In genomic region chr5:1174122-1174936, GRCh38 we compare ENCODE assay signal across 8 cellular contexts. TPM values are rescaled to one million over a fixed set of nuclear protein-coding genes. Genes with fewer than 3 reads are reported as not detected.
DNase-seq lines count a peak whose midpoint lies in the region; ATAC-seq and TF ChIP-seq lines count a peak whose summit lies in the region.

No MANE protein-coding gene starts in this region.

- H3K27ac ChIP-seq in GM23338 (ENCODE audit: low read depth), result no peak overlapping the region
- no peak overlapping the region for H3K27ac ChIP-seq in trophoblast cell (ENCODE audit: low read depth, low read length)

- no peaks in the 10 kb centered on the region for H3K9me2 ChIP-seq in GM23338 (ENCODE audit: insufficient read depth)

- H2AK5ac ChIP-seq in trophoblast cell (ENCODE audit: low read length), result no peak overlapping the region

- H2AFZ ChIP-seq in GM23338, result no peak overlapping the region
- H2AFZ ChIP-seq in trophoblast cell (ENCODE audit: insufficient read depth, low read length, poor library complexity), result no peak overlapping the region

- no peak overlapping the region for H2BK12ac ChIP-seq in trophoblast cell (ENCODE audit: low read length)

- H3K79me2 ChIP-seq in GM23338 (replicated peaks; ENCODE audit: insufficient read depth), result no peaks in the 10 kb centered on the region
- no peaks in the 10 kb centered on the region for H3K79me2 ChIP-seq in trophoblast cell (ENCODE audit: control insufficient read depth, insufficient read depth, low read length, poor library complexity)

- H3K4me1 Mint-ChIP-seq in GM23338, result no peaks in the 10 kb centered on the region
- no peaks in the 10 kb centered on the region for H3K4me1 Mint-ChIP-seq in activated T-helper 1 cell treated with anti-CD3 and anti-CD28 coated beads, Interleukin-12 subunit alpha, Interleukin-12 subunit beta, Interleukin-2, Interleukin-4 antibody, amounts not matched to agents 30 ng/mL and 10 ng/mL and 1 ng/mL, durations not matched to agents 14 hours and 24 hours and 36 hours (ENCODE audit: low read depth)

- H3K27ac Mint-ChIP-seq in GM23338, result no peak overlapping the region
- no peak overlapping the region for H3K27ac Mint-ChIP-seq in activated T-helper 1 cell treated with anti-CD3 and anti-CD28 coated beads, Interleukin-12 subunit alpha, Interleukin-12 subunit beta, Interleukin-2, Interleukin-4 antibody, amounts not matched to agents 30 ng/mL and 10 ng/mL and 1 ng/mL, durations not matched to agents 14 hours and 24 hours and 36 hours

- no peak overlapping the region for H4K12ac ChIP-seq in trophoblast cell (ENCODE audit: low read depth, low read length)

- H4K8ac ChIP-seq in trophoblast cell (ENCODE audit: low read depth, low read length), result no peak overlapping the region

- intact Hi-C loops in activated T-helper 1 cell treated with anti-CD3 and anti-CD28 coated beads, Interleukin-12 subunit alpha, Interleukin-12 subunit beta, Interleukin-2, Interleukin-4 antibody, amounts not matched to agents 30 ng/mL and 10 ng/mL and 1 ng/mL, durations not matched to agents 14 hours and 24 hours and 36 hours (cut with micrococcal nuclease), result loop anchor here (2.0 kb wide), 1 partner anchor 252 kb away; no protein-coding TSS in a partner anchor

- DNase-seq in ACHN, result peak; percentile 84
- peak; percentile 82 for DNase-seq in GM23338 (ENCODE audit: low spot score)
- DNase-seq in NT2/D1 (ENCODE audit: low read depth, low spot score), result peak; percentile 48
- DNase-seq in activated T-helper 1 cell treated with anti-CD3 and anti-CD28 coated beads, Interleukin-12 subunit alpha, Interleukin-12 subunit beta, Interleukin-2, Interleukin-4 antibody, amounts not matched to agents 30 ng/mL and 10 ng/mL and 1 ng/mL, durations not matched to agents 14 hours and 24 hours and 36 hours (ENCODE audit: low spot score), result peak; percentile 16
- peak; percentile 25 for DNase-seq in germinal center (ENCODE audit: low spot score)
- DNase-seq in trophoblast cell, result peak; percentile 10 to 50
- DNase-seq in globus pallidus (ENCODE audit: low spot score), result no peak

- H3K4me3 ChIP-seq in GM23338 (no peak overlapping the region), NT2/D1 (ENCODE audit: insufficient read length, low read depth) (no peak overlapping the region), trophoblast cell (ENCODE audit: low read depth, low read length) (no peak overlapping the region)

- peaks cover 10% of the 10 kb centered on the region for H3K27me3 Mint-ChIP-seq in GM23338 (ENCODE audit: insufficient read depth, low read depth, poor library complexity)
- peaks cover 4% of the 10 kb centered on the region for H3K27me3 Mint-ChIP-seq in activated T-helper 1 cell treated with anti-CD3 and anti-CD28 coated beads, Interleukin-12 subunit alpha, Interleukin-12 subunit beta, Interleukin-2, Interleukin-4 antibody, amounts not matched to agents 30 ng/mL and 10 ng/mL and 1 ng/mL, durations not matched to agents 14 hours and 24 hours and 36 hours (ENCODE audit: insufficient read depth)

- H3K79me1 ChIP-seq in trophoblast cell (ENCODE audit: low read length), result no peaks in the 10 kb centered on the region

- no peaks in the 10 kb centered on the region for H3K36me3 ChIP-seq in GM23338 (ENCODE audit: insufficient read depth)
- H3K36me3 ChIP-seq in NT2/D1 (ENCODE audit: insufficient read depth, insufficient read length, low read length), result no peaks in the 10 kb centered on the region
- H3K36me3 ChIP-seq in trophoblast cell (ENCODE audit: control insufficient read depth in 1 of 2, insufficient read depth in 2 of 2, low read length in 2 of 2), result no peaks in the 10 kb centered on the region

- H3K23ac ChIP-seq in trophoblast cell (ENCODE audit: low read length), result no peak overlapping the region

- H3K9me3 Mint-ChIP-seq in GM23338, result no peaks in the 10 kb centered on the region
- H3K9me3 Mint-ChIP-seq in activated T-helper 1 cell treated with anti-CD3 and anti-CD28 coated beads, Interleukin-12 subunit alpha, Interleukin-12 subunit beta, Interleukin-2, Interleukin-4 antibody, amounts not matched to agents 30 ng/mL and 10 ng/mL and 1 ng/mL, durations not matched to agents 14 hours and 24 hours and 36 hours, result no peaks in the 10 kb centered on the region

- H3K14ac ChIP-seq in trophoblast cell (ENCODE audit: low read length), result no peak overlapping the region

- no peak overlapping the region for H3K4ac ChIP-seq in trophoblast cell (ENCODE audit: low read depth, low read length)

- peaks cover 7% of the 10 kb centered on the region; the same call in 1 of the 2 replicates for H3K9me3 ChIP-seq in NT2/D1 (ENCODE audit: insufficient read depth, low read length)
- H3K9me3 ChIP-seq in trophoblast cell (ENCODE audit: insufficient read depth, low read depth, low read length), result peaks cover 2% of the 10 kb centered on the region

- no peak overlapping the region for H2BK120ac ChIP-seq in trophoblast cell (ENCODE audit: insufficient read depth, low read length, poor library complexity)

- H3K36me3 Mint-ChIP-seq in GM23338 (ENCODE audit: low read depth), result no peaks in the 10 kb centered on the region
- no peaks in the 10 kb centered on the region for H3K36me3 Mint-ChIP-seq in activated T-helper 1 cell treated with anti-CD3 and anti-CD28 coated beads, Interleukin-12 subunit alpha, Interleukin-12 subunit beta, Interleukin-2, Interleukin-4 antibody, amounts not matched to agents 30 ng/mL and 10 ng/mL and 1 ng/mL, durations not matched to agents 14 hours and 24 hours and 36 hours (ENCODE audit: low read depth)

- no CpG with 5 or more reads among the region's 27 CpGs for WGBS in trophoblast cell (ENCODE audit: extremely low coverage, insufficient coverage, insufficient read length)

- H3K4me3 Mint-ChIP-seq in GM23338, result no peak overlapping the region
- no peak overlapping the region for H3K4me3 Mint-ChIP-seq in activated T-helper 1 cell treated with anti-CD3 and anti-CD28 coated beads, Interleukin-12 subunit alpha, Interleukin-12 subunit beta, Interleukin-2, Interleukin-4 antibody, amounts not matched to agents 30 ng/mL and 10 ng/mL and 1 ng/mL, durations not matched to agents 14 hours and 24 hours and 36 hours

- H3F3A ChIP-seq in GM23338 (replicated peaks; ENCODE audit: low read depth), result no peaks in the 10 kb centered on the region

- in situ Hi-C loops in ACHN (cut with HindIII; ENCODE audit: low pct_ligation_motif_present, low pct_unique_long_range_greater_than_20kb, low sequenced_read_pairs), result no loop called here

- H4K91ac ChIP-seq in trophoblast cell (ENCODE audit: low read depth, low read length), result no peak overlapping the region

- H3K4me2 ChIP-seq in GM23338 (no peak overlapping the region), trophoblast cell (ENCODE audit: low read length) (no peak overlapping the region)

- ATAC-seq in GM23338 (peak; percentile 63), GM18511 (IDR thresholded peaks at IDR 0.05; ENCODE audit: unreplicated experiment) (no peak)

- no peak overlapping the region for H3K18ac ChIP-seq in trophoblast cell (ENCODE audit: low read length)

- no peaks in the 10 kb centered on the region for H3K27me3 ChIP-seq in GM23338 (ENCODE audit: insufficient read depth)
- H3K27me3 ChIP-seq in NT2/D1 (ENCODE audit: insufficient read depth, insufficient read length), result peaks cover 3% of the 10 kb centered on the region
- H3K27me3 ChIP-seq in trophoblast cell (ENCODE audit: insufficient read depth, low read length), result no peaks in the 10 kb centered on the region

- H3K4me1 ChIP-seq in GM23338 (ENCODE audit: insufficient read depth) (no peaks in the 10 kb centered on the region), NT2/D1 (ENCODE audit: insufficient read depth, insufficient read length) (no peaks in the 10 kb centered on the region), trophoblast cell (ENCODE audit: control insufficient read depth in 1 of 2, insufficient read depth in 2 of 2, low read length in 2 of 2) (no peaks in the 10 kb centered on the region)

- no peaks in the 10 kb centered on the region for H4K20me1 ChIP-seq in GM23338 (replicated peaks; ENCODE audit: insufficient read depth)

- H2BK5ac ChIP-seq in trophoblast cell (ENCODE audit: low read depth, low read length, poor library complexity), result no peak overlapping the region

- peak; percentile 77 to 81 for TF ChIP-seq CTCF in GM23338 (conservative IDR thresholded peaks at IDR 0.05; ENCODE audit: low read depth in 2 of 2)

- H3K9ac ChIP-seq in NT2/D1 (ENCODE audit: insufficient read length, low read depth) (no peak overlapping the region), trophoblast cell (ENCODE audit: low read length) (no peak overlapping the region)

TF ChIP-seq in GM23338, 12 proteins besides CTCF, POLR2A, EP300 and RAD21 (continues in another document):
- TF ChIP-seq CREB1 (CRISPR knock-in tag; IDR thresholded peaks at IDR 0.05; ENCODE audit: low read depth), result no peak

RNA-seq across cellular contexts. Expression of gene SLC6A19, which starts 27.1 kb away (rescaled TPM):
- not detected in 2 replicates for total RNA-seq in GM23338 (2014; rRNA removed; shearing (Covaris generic))
- not detected in 2 replicates for polyA plus RNA-seq in GM23338 (2016; fragmentation: Nextera tagmentation; extraction: Ambion mirVana)
- not detected in 2 replicates for total RNA-seq in activated T-helper 1 cell treated with anti-CD3 and anti-CD28 coated beads, Interleukin-12 subunit alpha, Interleukin-12 subunit beta, Interleukin-2, Interleukin-4 antibody, amounts not matched to agents 30 ng/mL and 10 ng/mL and 1 ng/mL, durations not matched to agents 14 hours and 24 hours and 36 hours
- 0.19 and 0.21 TPM in 2 replicates for polyA plus RNA-seq in trophoblast cell (2013)

RNA-seq across cellular contexts. Expression of gene SLC6A18, which starts 50.9 kb away (rescaled TPM):
- not detected in 2 replicates for total RNA-seq in GM23338 (2014; rRNA removed; shearing (Covaris generic))
- polyA plus RNA-seq in GM23338 (2016; fragmentation: Nextera tagmentation; extraction: Ambion mirVana), result not detected in 2 replicates
- total RNA-seq in activated T-helper 1 cell treated with anti-CD3 and anti-CD28 coated beads, Interleukin-12 subunit alpha, Interleukin-12 subunit beta, Interleukin-2, Interleukin-4 antibody, amounts not matched to agents 30 ng/mL and 10 ng/mL and 1 ng/mL, durations not matched to agents 14 hours and 24 hours and 36 hours, result not detected in 2 replicates
- polyA plus RNA-seq in trophoblast cell (2013), result not detected in 2 replicates
